In genomic region chr1:198638894-198639319, GRCh38 we compare ENCODE assay signal across 8 cellular contexts. TPM values are rescaled to one million over a fixed set of nuclear protein-coding genes. Genes with fewer than 3 reads are reported as not detected.
DNase-seq lines count a peak whose midpoint lies in the region; ATAC-seq and TF ChIP-seq lines count a peak whose summit lies in the region.

A gene with protein sequence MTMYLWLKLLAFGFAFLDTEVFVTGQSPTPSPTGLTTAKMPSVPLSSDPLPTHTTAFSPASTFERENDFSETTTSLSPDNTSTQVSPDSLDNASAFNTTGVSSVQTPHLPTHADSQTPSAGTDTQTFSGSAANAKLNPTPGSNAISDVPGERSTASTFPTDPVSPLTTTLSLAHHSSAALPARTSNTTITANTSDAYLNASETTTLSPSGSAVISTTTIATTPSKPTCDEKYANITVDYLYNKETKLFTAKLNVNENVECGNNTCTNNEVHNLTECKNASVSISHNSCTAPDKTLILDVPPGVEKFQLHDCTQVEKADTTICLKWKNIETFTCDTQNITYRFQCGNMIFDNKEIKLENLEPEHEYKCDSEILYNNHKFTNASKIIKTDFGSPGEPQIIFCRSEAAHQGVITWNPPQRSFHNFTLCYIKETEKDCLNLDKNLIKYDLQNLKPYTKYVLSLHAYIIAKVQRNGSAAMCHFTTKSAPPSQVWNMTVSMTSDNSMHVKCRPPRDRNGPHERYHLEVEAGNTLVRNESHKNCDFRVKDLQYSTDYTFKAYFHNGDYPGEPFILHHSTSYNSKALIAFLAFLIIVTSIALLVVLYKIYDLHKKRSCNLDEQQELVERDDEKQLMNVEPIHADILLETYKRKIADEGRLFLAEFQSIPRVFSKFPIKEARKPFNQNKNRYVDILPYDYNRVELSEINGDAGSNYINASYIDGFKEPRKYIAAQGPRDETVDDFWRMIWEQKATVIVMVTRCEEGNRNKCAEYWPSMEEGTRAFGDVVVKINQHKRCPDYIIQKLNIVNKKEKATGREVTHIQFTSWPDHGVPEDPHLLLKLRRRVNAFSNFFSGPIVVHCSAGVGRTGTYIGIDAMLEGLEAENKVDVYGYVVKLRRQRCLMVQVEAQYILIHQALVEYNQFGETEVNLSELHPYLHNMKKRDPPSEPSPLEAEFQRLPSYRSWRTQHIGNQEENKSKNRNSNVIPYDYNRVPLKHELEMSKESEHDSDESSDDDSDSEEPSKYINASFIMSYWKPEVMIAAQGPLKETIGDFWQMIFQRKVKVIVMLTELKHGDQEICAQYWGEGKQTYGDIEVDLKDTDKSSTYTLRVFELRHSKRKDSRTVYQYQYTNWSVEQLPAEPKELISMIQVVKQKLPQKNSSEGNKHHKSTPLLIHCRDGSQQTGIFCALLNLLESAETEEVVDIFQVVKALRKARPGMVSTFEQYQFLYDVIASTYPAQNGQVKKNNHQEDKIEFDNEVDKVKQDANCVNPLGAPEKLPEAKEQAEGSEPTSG (N-terminal part only) (plus strand): TSS chr1:198639040. CDS start chr1:198639269, 229 bp downstream.

- BruUV-seq in OCI-LY7 (replicated peaks; lab: Mats Ljungman, UMichigan): no TSS peak

- H3K4me3 ChIP-seq in OCI-LY7 (ENCODE audit: low read depth, low read length, poor library complexity, severe bottlenecking): peak within 1 kb of the TSS; percentile 87
- peak within 1 kb of the TSS; percentile 47 for H3K4me3 ChIP-seq in upper lobe of right lung

- H3K36me3 Mint-ChIP-seq in endothelial cell (ENCODE audit: low read depth, unreplicated experiment): no peaks in the 10 kb centered on the region

- CTCF ChIA-PET in OCI-LY7 (lab: Charles Lee; ENCODE audit: unreplicated experiment): interaction anchor here (0.5 kb wide), 1 partner anchor 13 kb away, joined by 3 read pairs; no protein-coding TSS in a partner anchor

- TF ChIP-seq CTCF in OCI-LY7 (conservative IDR thresholded peaks at IDR 0.05; ENCODE audit: low read length) (no peak), upper lobe of right lung (IDR thresholded peaks at IDR 0.05) (no peak), endothelial cell (IDR thresholded peaks at IDR 0.05; ENCODE audit: unreplicated experiment) (no peak)

- POLR2A ChIA-PET in OCI-LY7 (lab: Charles Lee): interaction anchor here (0.6 to 12.5 kb wide), 13 partner anchors 8 to 293 kb away, joined by 3 to 405 read pairs (median 8); no protein-coding TSS in a partner anchor

- DNase-seq in OCI-LY7 (ENCODE audit: low spot score) (peak; percentile 88), cardiac septum (ENCODE audit: low spot score) (no peak), upper lobe of right lung (no peak), endothelial cell (ENCODE audit: low spot score) (no peak), NCI-H82 (lab: John Stamatoyannopoulos, UW) (no peak)
- DNase-seq in activated effector memory CD4-positive, alpha-beta T cell treated with Interleukin-2 at 50 U/mL for 16 hours: no peak

- no peaks in the 10 kb centered on the region for H3K27me3 Mint-ChIP-seq in endothelial cell (ENCODE audit: unreplicated experiment)

- H3K27me3 ChIP-seq in upper lobe of right lung: no peaks in the 10 kb centered on the region

- peak within 1 kb of the TSS; percentile 96 for H3K27ac ChIP-seq in OCI-LY7 (ENCODE audit: low read depth, low read length, poor library complexity, severe bottlenecking)
- peak within 1 kb of the TSS; percentile 88 for H3K27ac ChIP-seq in upper lobe of right lung

- peaks cover 7% of the 10 kb centered on the region; the same call in 1 of the 2 replicates for H3K9me3 ChIP-seq in OCI-LY7 (ENCODE audit: low read length)
- no peaks in the 10 kb centered on the region for H3K9me3 ChIP-seq in upper lobe of right lung

- H3K4me3 Mint-ChIP-seq in endothelial cell (ENCODE audit: unreplicated experiment): no peak within 1 kb of the TSS

- H3K27ac Mint-ChIP-seq in endothelial cell (ENCODE audit: unreplicated experiment): no peak within 1 kb of the TSS

- peak; percentile 75 for ATAC-seq in GM18909 (IDR thresholded peaks at IDR 0.05; ENCODE audit: poor library complexity, unreplicated experiment)
- ATAC-seq in HG02852 (IDR thresholded peaks at IDR 0.05; ENCODE audit: unreplicated experiment): peak; percentile 69
- ATAC-seq in upper lobe of right lung: peak; percentile 89

- H3K79me2 ChIP-seq in OCI-LY7 (ENCODE audit: insufficient read depth, low read depth, low read length): peaks cover 58% of the 10 kb centered on the region

- H3K9me3 Mint-ChIP-seq in endothelial cell (ENCODE audit: unreplicated experiment): no peaks in the 10 kb centered on the region

- peak within 1 kb of the TSS; percentile 96 for H3K4me2 ChIP-seq in OCI-LY7 (ENCODE audit: low read length)

- H3K36me3 ChIP-seq in OCI-LY7 (ENCODE audit: insufficient read depth, low read length): peaks cover 39% of the 10 kb centered on the region
- no peaks in the 10 kb centered on the region for H3K36me3 ChIP-seq in upper lobe of right lung

- H3K4me1 ChIP-seq in OCI-LY7 (ENCODE audit: insufficient read depth, low read length, poor library complexity, severe bottlenecking): peaks cover 63% of the 10 kb centered on the region
- H3K4me1 ChIP-seq in upper lobe of right lung: no peaks in the 10 kb centered on the region

- no peaks in the 10 kb centered on the region for H3K4me1 Mint-ChIP-seq in endothelial cell (ENCODE audit: unreplicated experiment)

- H4K20me1 ChIP-seq in OCI-LY7 (ENCODE audit: insufficient read depth, low read length): no peaks in the 10 kb centered on the region

- intact Hi-C loops in OCI-LY7 (cut with micrococcal nuclease; ENCODE audit: unreplicated experiment) (loop anchor here (1.0 to 2.0 kb wide), 4 partner anchors 18 to 294 kb away; no protein-coding TSS in a partner anchor), cardiac septum (cut with DNase I) (no loop called here), upper lobe of right lung (cut with DNase I) (no loop called here)

- H2AFZ ChIP-seq in OCI-LY7 (ENCODE audit: low read length): peak within 1 kb of the TSS; percentile 42; the same call in 1 of the 2 replicates

- H3K9me2 ChIP-seq in OCI-LY7 (ENCODE audit: insufficient read depth, low read length): no peaks in the 10 kb centered on the region

RNA-seq across cellular contexts. Expression of the gene that starts here (rescaled TPM):
- total RNA-seq in OCI-LY7 (2014; rRNA removed; shearing (Covaris generic)): 161 and 177 TPM in 2 replicates
- total RNA-seq in OCI-LY7 (2022) (241 and 264 TPM in 2 replicates), cardiac septum (11.4 TPM), upper lobe of right lung (127 TPM), endothelial cell (ENCODE audit: unreplicated experiment) (not detected)

Comparison
In these comparisons a context has a peak if more than half of its experiments do, and no peak if none do; other contexts are left out.
1. RNA of the gene that starts here (total RNA-seq): 161 to 264 TPM in OCI-LY7, 127 TPM in upper lobe of right lung (single experiment) and 11.4 TPM in cardiac septum (single experiment); not detected in endothelial cell (single experiment); every median in the first group is over 10 times any median in the second.
2. RNA of the gene that starts here (total RNA-seq): 161 to 264 TPM in OCI-LY7 and 127 TPM in upper lobe of right lung (single experiment); 11.4 TPM in cardiac septum (single experiment); every median in the first group is over 10 times any median in the second.
3. Peak in every context shown above with its lines, with median percentiles within 50 percentile points of each other: ATAC-seq.